In the genomic region with DNA sequence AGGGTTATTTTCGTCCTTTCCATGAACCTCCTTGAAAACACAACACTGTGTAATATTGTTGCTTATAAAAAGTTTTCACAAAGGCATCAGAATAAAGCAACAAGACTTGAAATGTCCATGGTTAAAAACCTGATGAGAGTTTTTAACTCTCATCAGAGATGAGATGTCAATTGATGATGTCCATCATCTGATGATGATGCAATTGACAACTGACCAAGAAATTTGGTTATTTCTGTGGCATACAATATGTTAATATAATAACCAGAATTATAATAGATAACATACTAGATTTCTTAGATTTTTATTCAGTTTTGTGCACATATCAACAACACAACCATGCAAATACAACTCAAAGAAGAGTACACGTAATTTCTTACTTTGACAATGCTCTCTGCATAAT, we compare ENCODE assay signal across 8 cellular contexts.
"Had no signal": no experiment of that assay in that cellular context is flagged by ENCODE, and none has a peak within 500 bp of the region (broad histone marks: within the 10 kb centered on the region; RNA-seq: fewer than 3 reads in every experiment).

No MANE protein-coding gene starts in this region.

- ATAC-seq: GM12878 had no signal

- FAIRE-seq: G401.6, GM12878, GM12891, GM12892, GM18507, GM19239 had no signal

- DNase-seq: GDM1, GF-D8 had no signal

- H3K4me3 ChIP-seq: GM12878 had no signal
